In the genomic region with DNA sequence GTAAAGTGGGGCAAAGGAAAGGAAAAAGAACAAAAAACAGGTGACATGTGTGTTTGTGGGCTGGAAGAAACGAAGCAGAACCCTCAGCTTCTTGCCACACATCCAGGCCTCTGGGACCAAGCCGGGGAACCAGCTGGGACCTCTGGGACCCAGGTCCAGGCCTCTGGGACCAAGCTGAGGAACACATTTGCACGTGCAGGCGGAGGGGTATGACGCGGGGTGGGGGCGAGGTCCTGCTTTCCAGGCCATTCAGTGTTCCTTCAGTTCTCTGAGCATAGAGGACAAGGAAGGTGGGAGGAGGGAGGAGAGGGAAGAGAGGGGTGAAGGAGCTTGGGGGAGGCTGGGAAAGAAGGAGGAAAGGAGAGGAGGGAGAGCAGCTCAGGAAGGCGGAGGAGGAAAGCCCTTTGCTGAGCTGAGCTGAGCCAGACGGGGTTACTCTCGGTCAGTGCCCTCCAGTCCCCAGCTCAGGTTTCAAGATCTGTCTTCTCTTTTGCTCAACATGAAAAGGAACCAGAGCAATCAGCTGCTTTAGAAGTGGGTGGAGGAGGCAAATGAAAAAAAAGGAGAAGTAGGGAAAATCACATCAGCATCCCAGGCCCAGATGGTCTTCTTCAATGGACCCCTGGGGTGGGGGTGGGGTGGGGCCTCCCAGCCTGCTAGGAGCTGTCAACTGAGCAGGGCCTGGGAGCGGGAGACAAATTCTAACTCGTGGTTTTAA, we compare ENCODE assay signal across 8 cellular contexts. TPM values are rescaled to one million over a fixed set of nuclear protein-coding genes. Genes with fewer than 3 reads are reported as not detected.
A peak's percentile ranks its signal among the peaks of the same experiment; 100 is the strongest.
DNase-seq lines count a peak whose midpoint lies in the region; ATAC-seq and TF ChIP-seq lines count a peak whose summit lies in the region.

No MANE protein-coding gene starts in this region.

- peak overlapping the region in 1 of 2 donors; percentile 24 for H3K27ac Mint-ChIP-seq in effector memory CD8-positive, alpha-beta T cell
- no peak overlapping the region for H3K27ac Mint-ChIP-seq in CD4-positive, alpha-beta T cell

- H3K9me3 Mint-ChIP-seq in effector memory CD8-positive, alpha-beta T cell, result no peaks in the 10 kb centered on the region
- H3K9me3 Mint-ChIP-seq in CD4-positive, alpha-beta T cell, result no peaks in the 10 kb centered on the region

- intact Hi-C loops in OCI-LY7 (cut with micrococcal nuclease; ENCODE audit: unreplicated experiment), result no loop called here
- intact Hi-C loops in uterus (cut with DNase I; ENCODE audit: low total_unique reads), result no loop called here
- intact Hi-C loops in CD4-positive, alpha-beta T cell (cut with DNase I, micrococcal nuclease), result no loop called here

- H3K4me1 ChIP-seq in OCI-LY7 (ENCODE audit: insufficient read depth, low read length, poor library complexity, severe bottlenecking) (peaks cover 35% of the 10 kb centered on the region), uterus (peaks cover 17 to 23% of the 10 kb centered on the region in 2 donors)

- H3K9me2 ChIP-seq in OCI-LY7 (ENCODE audit: insufficient read depth, low read length), result no peaks in the 10 kb centered on the region

- H4K20me1 ChIP-seq in OCI-LY7 (ENCODE audit: insufficient read depth, low read length), result no peaks in the 10 kb centered on the region

- H3K4me1 Mint-ChIP-seq in effector memory CD8-positive, alpha-beta T cell (ENCODE audit: low read depth in 2 of 2), result no peaks in the 10 kb centered on the region
- peaks cover 6% of the 10 kb centered on the region for H3K4me1 Mint-ChIP-seq in CD4-positive, alpha-beta T cell (ENCODE audit: low read depth)

- H3K27me3 ChIP-seq in BJ (ENCODE audit: control insufficient read depth, insufficient read depth, low read length), result no peaks in the 10 kb centered on the region
- no peaks in the 10 kb centered on the region for H3K27me3 ChIP-seq in uterus
- H3K27me3 ChIP-seq in CD4-positive, alpha-beta T cell (ENCODE audit: control insufficient read depth, insufficient read depth, low read length), result no peaks in the 10 kb centered on the region

- DNase-seq in BJ (ENCODE audit: low read depth), result peak; percentile 49
- peak; percentile 73 for DNase-seq in OCI-LY7 (ENCODE audit: low spot score)
- DNase-seq in effector memory CD8-positive, alpha-beta T cell, result no peak
- peak; percentile 50 for DNase-seq in midbrain (lab: John Stamatoyannopoulos, UW)
- DNase-seq in uterus, result peak; percentile 85 to 90
- DNase-seq in CD4-positive, alpha-beta T cell, result no peak

- no peak overlapping the region for H3K4me3 Mint-ChIP-seq in effector memory CD8-positive, alpha-beta T cell
- H3K4me3 Mint-ChIP-seq in CD4-positive, alpha-beta T cell, result no peak overlapping the region

- BruUV-seq in OCI-LY7 (replicated peaks; lab: Mats Ljungman, UMichigan), result no TSS peak

- H3K27ac ChIP-seq in OCI-LY7 (ENCODE audit: low read depth, low read length, poor library complexity, severe bottlenecking) (peak overlapping the region; percentile 63), uterus (peak overlapping the region; percentile 76 to 84)
- H3K27ac ChIP-seq in CD4-positive, alpha-beta T cell (ENCODE audit: low read depth, low read length), result no peak overlapping the region

- POLR2A ChIA-PET in BJ (lab: Charles Lee) (interaction anchor here (0.6 kb wide), 3 partner anchors 101 to 378 kb away, joined by 3 to 21 read pairs (median 8); no protein-coding TSS in a partner anchor), OCI-LY7 (lab: Charles Lee) (interaction anchor here (0.7 to 3.8 kb wide), 9 partner anchors 9 to 379 kb away, joined by 3 to 22 read pairs (median 3); no protein-coding TSS in a partner anchor)
- POLR2A ChIA-PET in CD4-positive, alpha-beta T cell (lab: Charles Lee), result no interaction called here

- H3K9me3 ChIP-seq in OCI-LY7 (ENCODE audit: low read length) (no peaks in the 10 kb centered on the region), uterus (no peaks in the 10 kb centered on the region)
- no peaks in the 10 kb centered on the region for H3K9me3 ChIP-seq in CD4-positive, alpha-beta T cell (ENCODE audit: control insufficient read depth, low read length)

- CTCF ChIA-PET in BJ (lab: Yijun Ruan, JAX), result interaction anchor here (0.6 to 1.4 kb wide), 4 partner anchors 9 to 291 kb away, joined by 3 to 9 read pairs (median 3); a partner anchor contains a TSS
- CTCF ChIA-PET in OCI-LY7 (lab: Charles Lee; ENCODE audit: unreplicated experiment), result interaction anchor here (0.6 to 1.2 kb wide), 3 partner anchors 25 to 55 kb away, joined by 3 to 7 read pairs (median 3); no protein-coding TSS in a partner anchor
- CTCF ChIA-PET in CD4-positive, alpha-beta T cell (lab: Charles Lee), result no interaction called here

- ATAC-seq in GM19452 (IDR thresholded peaks at IDR 0.05; ENCODE audit: unreplicated experiment), result peak; percentile 73
- ATAC-seq in HG03432 (IDR thresholded peaks at IDR 0.05; ENCODE audit: unreplicated experiment), result peak; percentile 95
- peak; percentile 44 for ATAC-seq in effector memory CD8-positive, alpha-beta T cell (replicated peaks)
- no peak for ATAC-seq in CD4-positive, alpha-beta T cell (ENCODE audit: poor library complexity)

- no peak overlapping the region for H2AFZ ChIP-seq in OCI-LY7 (ENCODE audit: low read length)

- H3K4me3 ChIP-seq in BJ (ENCODE audit: low read depth, low read length) (no peak overlapping the region), OCI-LY7 (ENCODE audit: low read depth, low read length, poor library complexity, severe bottlenecking) (peak overlapping the region; percentile 7), uterus (no peak overlapping the region)

- H3K27me3 Mint-ChIP-seq in effector memory CD8-positive, alpha-beta T cell, result peaks cover 0 to 15% of the 10 kb centered on the region in 2 donors
- H3K27me3 Mint-ChIP-seq in CD4-positive, alpha-beta T cell, result no peaks in the 10 kb centered on the region

- peaks cover 8% of the 10 kb centered on the region for H3K36me3 Mint-ChIP-seq in effector memory CD8-positive, alpha-beta T cell (ENCODE audit: insufficient read depth)
- H3K36me3 Mint-ChIP-seq in CD4-positive, alpha-beta T cell (ENCODE audit: low read depth), result peaks cover 30% of the 10 kb centered on the region

- no peak for TF ChIP-seq POLR2A in uterus (IDR thresholded peaks at IDR 0.05)

- peak overlapping the region; percentile 55 for H3K4me2 ChIP-seq in OCI-LY7 (ENCODE audit: low read length)

- H3K36me3 ChIP-seq in BJ (ENCODE audit: control insufficient read depth, insufficient read depth, low read length), result 0 out of 2 replicates have a peak, but pooled peaks cover 1% of the 10 kb centered on the region
- peaks cover 48% of the 10 kb centered on the region for H3K36me3 ChIP-seq in OCI-LY7 (ENCODE audit: insufficient read depth, low read length)
- H3K36me3 ChIP-seq in uterus, result no peaks in the 10 kb centered on the region

- TF ChIP-seq CTCF in BJ (IDR thresholded peaks at IDR 0.05; ENCODE audit: insufficient read depth, low read depth, low read length), result no peak
- no peak for TF ChIP-seq CTCF in OCI-LY7 (conservative IDR thresholded peaks at IDR 0.05; ENCODE audit: low read length)
- TF ChIP-seq CTCF in uterus (IDR thresholded peaks at IDR 0.05), result no peak
- TF ChIP-seq CTCF in CD4-positive, alpha-beta T cell (IDR thresholded peaks at IDR 0.05), result no peak

- H3K79me2 ChIP-seq in OCI-LY7 (ENCODE audit: insufficient read depth, low read depth, low read length), result no peaks in the 10 kb centered on the region

RNA-seq across cellular contexts. Expression of a gene that starts 59.1 kb away (rescaled TPM):
- 27.4 and 36.2 TPM in 2 replicates for polyA plus RNA-seq in BJ (2011; rRNA removed)
- polyA minus RNA-seq in BJ (2011; rRNA and poly(A)+ RNA removed), result 106 and 131 TPM in 2 replicates
- 8.0 and 10.1 TPM in 2 replicates for total RNA-seq in OCI-LY7 (2014; rRNA removed; shearing (Covaris generic))
- total RNA-seq in OCI-LY7 (2022), result 14.0 and 18.9 TPM in 2 replicates
- 10 to 100 TPM; 13.8 to 43.3 (median 25.9) TPM for total RNA-seq in uterus
- total RNA-seq in CD4-positive, alpha-beta T cell, result 10 to 100 TPM; 14.1 to 16.9 TPM

Comparison
In these comparisons a context has a peak if more than half of its experiments do, and no peak if none do; other contexts are left out.
1. DNase-seq: peak in BJ (single experiment), OCI-LY7 (single experiment), midbrain (single experiment) and uterus (2 of 2); none in effector memory CD8-positive, alpha-beta T cell (0 of 3) and CD4-positive, alpha-beta T cell (0 of 10).